ENCODE assay signal across 12 cellular contexts in genomic region chr9:97470076-97470475, GRCh38. TPM values are rescaled to one million over a fixed set of nuclear protein-coding genes. Genes with fewer than 3 reads are reported as not detected.
DNase-seq lines count a peak whose midpoint lies in the region; ATAC-seq, FAIRE-seq and TF ChIP-seq lines count a peak whose summit lies in the region.
"Had no signal": no experiment of that assay in that cellular context is flagged by ENCODE, and none has a peak within 500 bp of the region (broad histone marks: within the 10 kb centered on the region; RNA-seq: fewer than 3 reads in every experiment).

No MANE protein-coding gene starts in this region.

- intact Hi-C loops in posterior cingulate gyrus (cut with DNase I) = no loop called here

- no peak overlapping the region for H3K9ac ChIP-seq in OCI-LY1 (ENCODE audit: low read length)

- FAIRE-seq in GM12892 (lab: Jason Lieb, UNC) (peak; percentile 33), GM19239 (lab: Jason Lieb, UNC) (no peak)
- FAIRE-seq: small intestine had no signal

- no peaks in the 10 kb centered on the region for H3K79me2 ChIP-seq in OCI-LY1 (ENCODE audit: insufficient read depth, low read length)

- no peaks in the 10 kb centered on the region for H3K9me3 ChIP-seq in OCI-LY1 (ENCODE audit: low read length)
- no peaks in the 10 kb centered on the region for H3K9me3 ChIP-seq in SJCRH30 (replicated peaks)
- H3K9me3 ChIP-seq: colonic mucosa had no signal

- H3K27me3 ChIP-seq in OCI-LY1 (ENCODE audit: insufficient read depth, low read length) (no peaks in the 10 kb centered on the region), SJCRH30 (no peaks in the 10 kb centered on the region)
- H3K27me3 ChIP-seq: colonic mucosa had no signal

- no peak overlapping the region for H3K4me2 ChIP-seq in OCI-LY1 (ENCODE audit: low read length)

- no peaks in the 10 kb centered on the region for H3K4me1 ChIP-seq in OCI-LY1 (ENCODE audit: insufficient read depth, low read length, severe bottlenecking)
- 0 out of 2 replicates have a peak, but pooled peaks cover 2% of the 10 kb centered on the region for H3K4me1 ChIP-seq in SJCRH30
- H3K4me1 ChIP-seq: colonic mucosa had no signal

- H3K27ac ChIP-seq in OCI-LY1 (ENCODE audit: low read depth, low read length, poor library complexity, severe bottlenecking) = no peak overlapping the region
- no peak overlapping the region for H3K27ac ChIP-seq in SJCRH30
- H3K27ac ChIP-seq: colonic mucosa had no signal

- TF ChIP-seq POLR2A in GM12892 (IDR thresholded peaks at IDR 0.05; ENCODE audit: low read depth, low read length) = no peak

- no peaks in the 10 kb centered on the region; the same call in 1 of the 2 replicates for H4K20me1 ChIP-seq in OCI-LY1 (ENCODE audit: insufficient read depth, low read length)

- TF ChIP-seq CTCF in OCI-LY1 (IDR thresholded peaks at IDR 0.05; ENCODE audit: low read length) (peak; percentile 50), epithelial cell of esophagus (IDR thresholded peaks at IDR 0.05; ENCODE audit: insufficient read depth, low read depth, low read length, missing control alignments) (peak; percentile 53), omental fat pad (IDR thresholded peaks at IDR 0.05) (no peak)

- H2AFZ ChIP-seq in OCI-LY1 (ENCODE audit: low read length) = no peak overlapping the region

- DNase-seq in GM12892 (ENCODE audit: insufficient read length) = no peak
- DNase-seq in epithelial cell of esophagus (ENCODE audit: low read depth) = peak; percentile 17
- DNase-seq in posterior cingulate gyrus = peak in 8 of 10 donors; percentile 19 to 90 (median 32)
- no peak for DNase-seq in NCI-H2196 treated with DMSO at 0.1 percent for 48 hours (lab: John Stamatoyannopoulos, UW; ENCODE audit: unreplicated experiment)
- no peak for DNase-seq in GM19239 (ENCODE audit: insufficient read length, low spot score)
- DNase-seq in SJCRH30 = no peak
- DNase-seq in omental fat pad (ENCODE audit: low spot score) = no peak
- DNase-seq: colonic mucosa, immature natural killer cell, SHP77 treated with DMSO at 0.1 percent for 48 hours, small intestine had no signal

- ATAC-seq in omental fat pad (ENCODE audit: low FRiP score) = no peak

- H3K9me2 ChIP-seq in OCI-LY1 (ENCODE audit: low read depth, low read length) = no peaks in the 10 kb centered on the region

- H3F3A ChIP-seq in OCI-LY1 (ENCODE audit: insufficient read depth, low read length) = no peaks in the 10 kb centered on the region

- H3K36me3 ChIP-seq in OCI-LY1 (ENCODE audit: insufficient read depth, low read length) (no peaks in the 10 kb centered on the region), SJCRH30 (no peaks in the 10 kb centered on the region)

- H3K4me3 ChIP-seq in OCI-LY1 (ENCODE audit: low read depth, low read length, poor library complexity, severe bottlenecking) = no peak overlapping the region
- no peak overlapping the region for H3K4me3 ChIP-seq in epithelial cell of esophagus (ENCODE audit: low read length)
- H3K4me3 ChIP-seq in SJCRH30 = no peak overlapping the region
- H3K4me3 ChIP-seq: colonic mucosa had no signal

RNA-seq across cellular contexts. Expression of gene TMOD1, which starts 31.4 kb away (rescaled TPM):
- 30.8 TPM for polyA plus RNA-seq in GM12892 (2012; ENCODE audit: missing spikeins)
- 0.43 and 0.55 TPM in 2 replicates for total RNA-seq in SJCRH30 (2014; rRNA removed; shearing (Covaris generic))
- 10 to 100 TPM; 10.1 to 33.8 (median 21.0) TPM for total RNA-seq in omental fat pad

RNA-seq across cellular contexts. Expression of gene TDRD7, which starts 58.2 kb away (rescaled TPM):
- polyA plus RNA-seq in GM12892 (2012; ENCODE audit: missing spikeins) = 13.9 TPM
- total RNA-seq in SJCRH30 (2014; rRNA removed; shearing (Covaris generic)) = 2.4 and 2.5 TPM in 2 replicates
- 10 to 100 TPM in 2 of 4 donors, 1 to 10 TPM in 2; 8.0 to 18.1 (median 11.1) TPM for total RNA-seq in omental fat pad

Comparison
In these comparisons a context has a peak if more than half of its experiments do, and no peak if none do; other contexts are left out.
1. DNase-seq: peak in epithelial cell of esophagus (single experiment) and posterior cingulate gyrus (8 of 10); none in GM12892 (single experiment), NCI-H2196 treated with DMSO at 0.1 percent for 48 hours (single experiment), GM19239 (single experiment), SJCRH30 (0 of 2) and omental fat pad (single experiment).
2. CTCF ChIP-seq: peak in OCI-LY1 (single experiment) and epithelial cell of esophagus (single experiment); none in omental fat pad (0 of 3).